Comparison of ENCODE assay signal across 1 cellular context in the genomic region with DNA sequence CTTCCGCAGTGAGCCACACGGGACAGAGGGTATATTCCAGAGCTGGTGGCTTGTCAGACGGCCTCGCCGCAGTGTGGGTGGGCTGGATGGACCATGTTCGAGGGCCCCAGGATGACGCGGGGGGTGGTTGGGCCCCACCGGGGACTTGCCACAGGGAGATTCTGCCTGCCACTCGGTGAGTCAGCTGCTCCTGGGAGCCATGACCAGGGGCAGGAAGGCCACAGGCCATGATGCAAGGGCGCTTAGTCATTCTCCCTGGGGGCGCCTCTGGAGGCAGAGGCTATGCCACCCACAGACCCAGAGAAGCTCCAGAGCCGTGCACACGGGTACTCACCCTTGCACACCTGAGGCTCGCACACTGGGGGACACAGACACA.
TF ChIP-seq lines count a peak whose summit lies in the region.

No MANE protein-coding gene starts in this region.

TF ChIP-seq in A549, 52 proteins besides CTCF, POLR2A, EP300 and RAD21 (continued from another document):
- no peak for TF ChIP-seq CBX2 (IDR thresholded peaks at IDR 0.05; ENCODE audit: borderline replicate concordance, low read depth)
- TF ChIP-seq ESRRA (IDR thresholded peaks at IDR 0.05; ENCODE audit: borderline replicate concordance, low read length), result no peak
- no peak for TF ChIP-seq PHF8 (IDR thresholded peaks at IDR 0.05; ENCODE audit: borderline replicate concordance, low read depth)
- TF ChIP-seq BHLHE40 (IDR thresholded peaks at IDR 0.05; ENCODE audit: low read depth, low read length), result no peak
- TF ChIP-seq REST (IDR thresholded peaks at IDR 0.05), result no peak
- TF ChIP-seq HEYL (CRISPR knock-in tag; IDR thresholded peaks at IDR 0.05), result no peak
- TF ChIP-seq SREBF2 (IDR thresholded peaks at IDR 0.05), result no peak
- TF ChIP-seq JUN (IDR thresholded peaks at IDR 0.05), result peak; percentile 53 to 91; a peak in 4 of 5 replicates
- no peak for TF ChIP-seq NFE2L2 (conservative IDR thresholded peaks at IDR 0.05; ENCODE audit: low read length)
- peak; percentile 74 for TF ChIP-seq GATA3 (IDR thresholded peaks at IDR 0.05; ENCODE audit: borderline replicate concordance)
- TF ChIP-seq JUNB (IDR thresholded peaks at IDR 0.05), result peak; percentile 87
- no peak for TF ChIP-seq NPAS2 (CRISPR knock-in tag; IDR thresholded peaks at IDR 0.05; ENCODE audit: borderline replicate concordance)
- TF ChIP-seq, protein P1, sequence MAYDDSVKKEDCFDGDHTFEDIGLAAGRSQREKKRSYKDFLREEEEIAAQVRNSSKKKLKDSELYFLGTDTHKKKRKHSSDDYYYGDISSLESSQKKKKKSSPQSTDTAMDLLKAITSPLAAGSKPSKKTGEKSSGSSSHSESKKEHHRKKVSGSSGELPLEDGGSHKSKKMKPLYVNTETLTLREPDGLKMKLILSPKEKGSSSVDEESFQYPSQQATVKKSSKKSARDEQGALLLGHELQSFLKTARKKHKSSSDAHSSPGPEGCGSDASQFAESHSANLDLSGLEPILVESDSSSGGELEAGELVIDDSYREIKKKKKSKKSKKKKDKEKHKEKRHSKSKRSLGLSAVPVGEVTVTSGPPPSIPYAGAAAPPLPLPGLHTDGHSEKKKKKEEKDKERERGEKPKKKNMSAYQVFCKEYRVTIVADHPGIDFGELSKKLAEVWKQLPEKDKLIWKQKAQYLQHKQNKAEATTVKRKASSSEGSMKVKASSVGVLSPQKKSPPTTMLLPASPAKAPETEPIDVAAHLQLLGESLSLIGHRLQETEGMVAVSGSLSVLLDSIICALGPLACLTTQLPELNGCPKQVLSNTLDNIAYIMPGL (CRISPR knock-in tag; IDR thresholded peaks at IDR 0.05; ENCODE audit: borderline replicate concordance), result no peak
- no peak for TF ChIP-seq ZC3H11A (IDR thresholded peaks at IDR 0.05)
- no peak for TF ChIP-seq ZFP36 (IDR thresholded peaks at IDR 0.05; ENCODE audit: borderline replicate concordance, partially characterized antibody)
